Comparison of ENCODE assay signal across 11 cellular contexts in genomic region chr5:150112211-150113046, GRCh38. TPM values are rescaled to one million over a fixed set of nuclear protein-coding genes. Genes with fewer than 3 reads are reported as not detected.
A peak's percentile ranks its signal among the peaks of the same experiment; 100 is the strongest.
DNase-seq lines count a peak whose midpoint lies in the region; ATAC-seq and TF ChIP-seq lines count a peak whose summit lies in the region.
"Had no signal": no experiment of that assay in that cellular context is flagged by ENCODE, and none has a peak within 500 bp of the region (broad histone marks: within the 10 kb centered on the region; RNA-seq: fewer than 3 reads in every experiment).

No MANE protein-coding gene starts in this region.

- no peaks in the 10 kb centered on the region for H3K79me1 ChIP-seq in mesendoderm (ENCODE audit: low read length)

- no peak for TF ChIP-seq CTCF in choroid plexus epithelial cell (conservative IDR thresholded peaks at IDR 0.05; ENCODE audit: low read depth, low read length)

- H4K8ac ChIP-seq in mesendoderm (ENCODE audit: low read depth, low read length) = no peak overlapping the region

- no peak overlapping the region for H2BK15ac ChIP-seq in mesendoderm (replicated peaks; ENCODE audit: low read depth)

- ATAC-seq in Right ventricle myocardium inferior = peak; percentile 54
- no peak for ATAC-seq in GM21576 (IDR thresholded peaks at IDR 0.05; ENCODE audit: unreplicated experiment)
- ATAC-seq in stimulated activated naive CD8-positive, alpha-beta T cell treated with anti-CD3 and anti-CD28 coated beads, Interleukin-15, Interleukin-2, amounts not matched to agents 100 U/mL and 50 U/mL, for 24 hours = no peak

- DNase-seq in Right ventricle myocardium inferior (ENCODE audit: missing footprints) (no peak), cardiac septum (ENCODE audit: low spot score) (no peak), choroid plexus epithelial cell (ENCODE audit: low read depth) (peak; percentile 81), mesendoderm (peak; percentile 58), occipital lobe (lab: John Stamatoyannopoulos, UW) (no peak), SK-N-DZ (ENCODE audit: low spot score) (no peak)
- DNase-seq in stimulated activated naive CD8-positive, alpha-beta T cell treated with anti-CD3 and anti-CD28 coated beads, Interleukin-15, Interleukin-2, amounts not matched to agents 100 U/mL and 50 U/mL, for 24 hours = no peak
- DNase-seq: activated CD4-positive, alpha-beta T cell treated with anti-CD3 and anti-CD28 coated beads, Interleukin-2, amount 50 U/mL, for 4 hours had no signal

- H3K4ac ChIP-seq in mesendoderm (ENCODE audit: low read depth, low read length) = no peak overlapping the region

- H2BK120ac ChIP-seq in mesendoderm (ENCODE audit: low read depth, low read length) = no peak overlapping the region

- no peaks in the 10 kb centered on the region for H3K4me1 ChIP-seq in mesendoderm (ENCODE audit: control insufficient read depth, low read depth, low read length)

- no peak overlapping the region for H4K5ac ChIP-seq in mesendoderm (ENCODE audit: low read length)

- no peaks in the 10 kb centered on the region for H3K79me2 ChIP-seq in mesendoderm (ENCODE audit: control insufficient read depth, insufficient read depth, low read length)

- H3K9ac ChIP-seq in mesendoderm (ENCODE audit: low read length) = no peak overlapping the region

- no peaks in the 10 kb centered on the region for H3K27me3 ChIP-seq in mesendoderm (ENCODE audit: insufficient read depth, low read length, poor library complexity)

- H3K23ac ChIP-seq in mesendoderm (ENCODE audit: low read length) = no peak overlapping the region

- WGBS in mesendoderm (ENCODE audit: extremely low coverage, insufficient coverage, low lambda C conversion rate) = no CpG with 5 or more reads among the region's 6 CpGs

- intact Hi-C loops in Right ventricle myocardium inferior (cut with DNase I) (no loop called here), cardiac septum (cut with DNase I) (no loop called here)

- H3K36me3 ChIP-seq in mesendoderm (ENCODE audit: control insufficient read depth, insufficient read depth, low read length) = no peaks in the 10 kb centered on the region

- no peak overlapping the region for H3K27ac ChIP-seq in mesendoderm (ENCODE audit: low read depth, low read length)
- H3K27ac ChIP-seq: C4-2B had no signal

- H3K4me2 ChIP-seq in mesendoderm (ENCODE audit: low read length) = no peak overlapping the region

- H3K4me3 ChIP-seq in choroid plexus epithelial cell (ENCODE audit: low read depth, low read length) (no peak overlapping the region), mesendoderm (ENCODE audit: low read length) (no peak overlapping the region)

- no peak overlapping the region for H3K18ac ChIP-seq in mesendoderm (ENCODE audit: low read length)

- H2BK5ac ChIP-seq in mesendoderm (ENCODE audit: low read length) = no peak overlapping the region

- H3K56ac ChIP-seq in mesendoderm (ENCODE audit: low read length) = no peak overlapping the region

- no peak overlapping the region for H2AK5ac ChIP-seq in mesendoderm (ENCODE audit: low read length)

RNA-seq across cellular contexts. Expression of gene CSF1R, which starts 26.1 kb away (rescaled TPM):
- total RNA-seq in Right ventricle myocardium inferior (21.9 TPM), cardiac septum (11.9 TPM), occipital lobe (8.3 TPM)
- polyA plus RNA-seq in mesendoderm (2013, experiment 1 of 2) = 0.04 TPM
- polyA plus RNA-seq in mesendoderm (2013, experiment 2 of 2) = 0.11 TPM
- polyA plus RNA-seq in SK-N-DZ (2014; cell fraction: cytosol; rRNA removed) = not detected in 2 replicates
- not detected in 2 replicates for polyA plus RNA-seq in SK-N-DZ (2014; cell fraction: nucleus; rRNA removed)
- total RNA-seq: H1 had no signal

RNA-seq across cellular contexts. Expression of gene PDGFRB, which starts 43.2 kb away (rescaled TPM):
- total RNA-seq in Right ventricle myocardium inferior = 57.2 TPM
- total RNA-seq in cardiac septum = 54.6 TPM
- polyA plus RNA-seq in mesendoderm (2013, experiment 1 of 2) = 15.5 TPM
- polyA plus RNA-seq in mesendoderm (2013, experiment 2 of 2) = 14.7 TPM
- total RNA-seq in occipital lobe = 13.7 TPM
- polyA plus RNA-seq in SK-N-DZ (2014; cell fraction: cytosol; rRNA removed) = 9.7 and 10.5 TPM in 2 replicates
- polyA plus RNA-seq in SK-N-DZ (2014; cell fraction: nucleus; rRNA removed) = 13.0 and 23.0 TPM in 2 replicates

RNA-seq across cellular contexts. Expression of gene CDX1, which starts 54.1 kb away (rescaled TPM):
- total RNA-seq in Right ventricle myocardium inferior = not detected
- total RNA-seq in cardiac septum = 0.16 TPM
- 4.8 TPM for polyA plus RNA-seq in mesendoderm (2013, experiment 1 of 2)
- 4.8 TPM for polyA plus RNA-seq in mesendoderm (2013, experiment 2 of 2)
- not detected for total RNA-seq in occipital lobe
- not detected in 2 replicates for polyA plus RNA-seq in SK-N-DZ (2014; cell fraction: cytosol; rRNA removed)
- 0.12 TPM in 1 of 2 replicates, not detected in the other for polyA plus RNA-seq in SK-N-DZ (2014; cell fraction: nucleus; rRNA removed)
- total RNA-seq: H1 had no signal
- polyA plus RNA-seq: H1 had no signal

Comparison
In these comparisons a context has a peak if more than half of its experiments do, and no peak if none do; other contexts are left out.
1. DNase-seq: peak in choroid plexus epithelial cell (single experiment) and mesendoderm (single experiment); none in Right ventricle myocardium inferior (single experiment), cardiac septum (single experiment), occipital lobe (single experiment), SK-N-DZ (single experiment) and stimulated activated naive CD8-positive, alpha-beta T cell treated with anti-CD3 and anti-CD28 coated beads, Interleukin-15, Interleukin-2, amounts not matched to agents 100 U/mL and 50 U/mL, for 24 hours (single experiment).